22 cellular contexts compared by ENCODE assay signal in the genomic region with DNA sequence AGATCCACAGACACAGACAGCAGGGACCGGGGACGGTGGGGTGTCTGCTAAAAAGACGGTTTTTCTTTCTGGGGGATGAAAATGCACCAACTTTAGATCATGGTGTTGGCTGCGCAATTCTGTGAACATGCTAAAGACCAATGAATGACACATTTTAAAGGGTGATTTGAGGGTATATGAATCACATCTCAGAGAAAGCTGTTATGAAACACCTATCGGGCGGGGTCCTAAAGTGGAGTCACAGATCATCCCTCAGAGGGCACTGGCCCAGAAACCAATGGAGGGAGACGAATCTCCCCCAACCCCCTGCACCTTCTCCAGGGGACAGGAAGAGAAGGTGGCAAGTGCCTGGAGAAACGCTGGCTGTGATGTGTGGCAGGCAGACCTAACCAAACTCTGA.
"Had no signal": no experiment of that assay in that cellular context is flagged by ENCODE, and none has a peak within 500 bp of the region (broad histone marks: within the 10 kb centered on the region; RNA-seq: fewer than 3 reads in every experiment).

No MANE protein-coding gene starts in this region.

- H3K4me2 ChIP-seq: KMS-11, PC-9, SK-N-SH had no signal

- H3K9ac ChIP-seq: KMS-11, SK-N-SH had no signal

- H3K9me2 ChIP-seq: SK-N-SH had no signal

- H2AFZ ChIP-seq: PC-9 had no signal

- H3K9me3 ChIP-seq: adrenal gland, MG63, SJCRH30, SK-N-SH had no signal

- DNase-seq: activated CD4-positive, alpha-beta memory T cell treated with anti-CD3 and anti-CD28 coated beads for 36 hours; activated CD4-positive, alpha-beta T cell treated with anti-CD3 and anti-CD28 coated beads, Interleukin-2, amount 10 ng/mL, durations not matched to agents 7 days and 5 days; activated CD4-positive, CD25-positive, alpha-beta regulatory T cell; activated CD8-positive, alpha-beta memory T cell treated with anti-CD3 and anti-CD28 coated beads, Interleukin-2, amount 50 U/mL, for 48 hours; activated naive CD4-positive, alpha-beta T cell treated with anti-CD3 and anti-CD28 coated beads, Interleukin-2, amount 50 U/mL, for 16 hours; activated naive CD8-positive, alpha-beta T cell treated with anti-CD3 and anti-CD28 coated beads, Interleukin-2, amount 10 ng/mL, durations not matched to agents 7 days and 5 days; activated T-cell treated with anti-CD3 and anti-CD28 coated beads, Interleukin-2, amount 50 U/mL, for 1 hour; adrenal gland; MV-4-11; NCI-H1105; NCI-H1436; NCI-H2029 treated with DMSO at 0.1 percent for 48 hours; NCI-H510A treated with DMSO at 0.1 percent for 48 hours; PC-9; Right ventricle myocardium superior; SJCRH30; SK-N-SH; T-helper 1 cell had no signal

- H3K4me1 ChIP-seq: adrenal gland, SJCRH30 had no signal

- H3K27ac ChIP-seq: adrenal gland, cardiac muscle cell, KMS-11, PC-9, SJCRH30, VCaP had no signal

- H3K4me3 ChIP-seq: adrenal gland, cardiac muscle cell, MG63, PC-9, SJCRH30 had no signal

- H3K27me3 ChIP-seq: adrenal gland, cardiac muscle cell, MG63, SJCRH30 had no signal

- H3K36me3 ChIP-seq: cardiac muscle cell had no signal
